In the genomic region with DNA sequence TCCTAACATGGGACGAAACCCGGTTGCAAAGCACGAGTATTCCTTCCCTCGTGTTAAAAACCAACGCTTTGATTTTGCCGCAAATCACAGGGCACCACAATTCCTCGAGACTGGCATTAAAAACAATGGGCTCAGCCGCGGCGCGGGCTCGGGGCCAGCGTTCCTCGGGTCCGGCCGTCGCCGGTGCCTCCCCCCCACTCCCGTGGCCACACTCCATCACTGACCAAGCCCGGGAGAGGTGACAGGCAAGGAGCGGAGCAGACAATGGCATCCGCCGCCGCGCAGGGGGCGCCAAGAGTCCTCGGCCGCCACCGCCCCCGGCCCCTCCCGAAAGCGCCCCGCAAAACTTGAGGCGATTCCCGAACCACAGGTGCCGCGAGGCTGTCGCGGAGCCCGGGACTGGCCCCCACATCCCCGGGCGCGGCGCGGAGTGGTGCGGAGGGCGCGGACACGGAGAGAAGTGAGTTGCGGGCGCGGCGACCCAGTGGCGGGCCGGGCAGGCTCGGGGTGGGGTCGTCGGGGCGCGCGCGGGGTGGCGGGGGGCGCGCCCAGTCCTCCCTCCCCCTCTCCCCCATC, we compare ENCODE assay signal across 8 cellular contexts. TPM values are rescaled to one million over a fixed set of nuclear protein-coding genes. Genes with fewer than 3 reads are reported as not detected.
DNase-seq lines count a peak whose midpoint lies in the region; FAIRE-seq and TF ChIP-seq lines count a peak whose summit lies in the region.

No MANE protein-coding gene starts in this region.

- no peak for TF ChIP-seq CTCF in HFF-Myc (IDR thresholded peaks at IDR 0.05; ENCODE audit: low read depth, low read length, missing control alignments)

- no peaks in the 10 kb centered on the region for H3K27me3 ChIP-seq in ectodermal cell (ENCODE audit: control insufficient read depth, insufficient read depth, low read length, poor library complexity, severe bottlenecking)

- POLR2A ChIA-PET in activated CD4-positive, alpha-beta memory T cell treated with anti-CD3 and anti-CD28 coated beads, Interleukin-2, amount 10 ng/mL, durations not matched to agents 7 days and 5 days (lab: Charles Lee) = interaction anchor here (1.1 to 2.2 kb wide), 10 partner anchors 11 to 865 kb away, joined by 3 to 33 read pairs (median 8); a partner anchor contains a TSS

- peak; percentile 89 for FAIRE-seq in GM12891 (lab: Jason Lieb, UNC)

- peak overlapping the region; percentile 74 for H3K27ac ChIP-seq in ectodermal cell (ENCODE audit: insufficient read depth, low read depth, low read length, poor library complexity, severe bottlenecking)

- H3K9me3 Mint-ChIP-seq in activated CD4-positive, alpha-beta memory T cell treated with anti-CD3 and anti-CD28 coated beads, Interleukin-2, amount 10 ng/mL, durations not matched to agents 7 days and 5 days = no peaks in the 10 kb centered on the region

- H3K27ac Mint-ChIP-seq in activated CD4-positive, alpha-beta memory T cell treated with anti-CD3 and anti-CD28 coated beads, Interleukin-2, amount 10 ng/mL, durations not matched to agents 7 days and 5 days = peak overlapping the region; percentile 58

- CTCF ChIA-PET in activated CD4-positive, alpha-beta memory T cell treated with anti-CD3 and anti-CD28 coated beads, Interleukin-2, amount 10 ng/mL, durations not matched to agents 7 days and 5 days (lab: Charles Lee) = interaction anchor here (0.9 to 1.6 kb wide), 3 partner anchors 38 to 118 kb away, joined by 3 to 7 read pairs (median 4); no protein-coding TSS in a partner anchor

- peaks cover 23% of the 10 kb centered on the region for H3K4me1 Mint-ChIP-seq in activated CD4-positive, alpha-beta memory T cell treated with anti-CD3 and anti-CD28 coated beads, Interleukin-2, amount 10 ng/mL, durations not matched to agents 7 days and 5 days

- no peaks in the 10 kb centered on the region for H3K9me3 ChIP-seq in ectodermal cell (ENCODE audit: control insufficient read depth, low read length)

- TF ChIP-seq POLR2A in GM12891 (IDR thresholded peaks at IDR 0.05; ENCODE audit: low read depth, low read length) = no peak

- H3K4me1 ChIP-seq in ectodermal cell (ENCODE audit: control insufficient read depth, insufficient read depth, low read length) = no peaks in the 10 kb centered on the region

- H3K4me3 Mint-ChIP-seq in activated CD4-positive, alpha-beta memory T cell treated with anti-CD3 and anti-CD28 coated beads, Interleukin-2, amount 10 ng/mL, durations not matched to agents 7 days and 5 days = peak overlapping the region; percentile 73

- H3K4me3 ChIP-seq in HFF-Myc (replicated peaks; ENCODE audit: low read depth, low read length) (peak overlapping the region; percentile 62), ectodermal cell (ENCODE audit: insufficient read depth, low read depth, low read length) (peak overlapping the region; percentile 66)

- DNase-seq in GM12891 (ENCODE audit: insufficient read length, low spot score) (no peak), HFF-Myc (ENCODE audit: extremely low read depth, low read depth) (no peak), NCI-H1930 (lab: John Stamatoyannopoulos, UW) (peak; percentile 2 to 40), medulla oblongata (ENCODE audit: extremely low spot score) (peak; percentile 46), NCI-H128 (lab: John Stamatoyannopoulos, UW; ENCODE audit: unreplicated experiment) (no peak)
- peak; percentile 28 for DNase-seq in activated CD4-positive, alpha-beta memory T cell treated with anti-CD3 and anti-CD28 coated beads, Interleukin-2, amount 10 ng/mL, durations not matched to agents 7 days and 5 days
- DNase-seq in stimulated activated CD8-positive, alpha-beta memory T cell treated with anti-CD3 and anti-CD28 coated beads, Interleukin-2, amount 100 ng/mL, for 48 hours (ENCODE audit: low read depth in 2 of 2) = peak; percentile 11 to 37

- H3K36me3 ChIP-seq in ectodermal cell (ENCODE audit: control insufficient read depth, insufficient read depth, low read length) = no peaks in the 10 kb centered on the region

- no peaks in the 10 kb centered on the region for H3K27me3 Mint-ChIP-seq in activated CD4-positive, alpha-beta memory T cell treated with anti-CD3 and anti-CD28 coated beads, Interleukin-2, amount 10 ng/mL, durations not matched to agents 7 days and 5 days

- 0% methylated on average over 53 to 55 of the region's 65 CpGs for WGBS in ectodermal cell, 2 experiments

- H3K36me3 Mint-ChIP-seq in activated CD4-positive, alpha-beta memory T cell treated with anti-CD3 and anti-CD28 coated beads, Interleukin-2, amount 10 ng/mL, durations not matched to agents 7 days and 5 days (ENCODE audit: low read depth) = peaks cover 19% of the 10 kb centered on the region

TF ChIP-seq in GM12891, 5 proteins besides CTCF, POLR2A, EP300 and RAD21:
- TF ChIP-seq TAF1 (IDR thresholded peaks at IDR 0.05; ENCODE audit: low read depth, low read length) (no peak), PAX5 (IDR thresholded peaks at IDR 0.05; ENCODE audit: insufficient read depth, low read length, severe bottlenecking) (no peak), SPI1 (IDR thresholded peaks at IDR 0.05; ENCODE audit: low read depth, low read length) (no peak), POU2F2 (IDR thresholded peaks at IDR 0.05; ENCODE audit: low read depth, low read length) (no peak), POLR2AphosphoS5 (IDR thresholded peaks at IDR 0.05; ENCODE audit: low read depth, low read length) (no peak)

RNA-seq across cellular contexts. Expression of a gene that starts 0.4 kb away (rescaled TPM):
- 35.3 TPM for polyA plus RNA-seq in GM12891 (2012; ENCODE audit: low read depth, missing spikeins)
- 10 to 100 TPM; 29.5 to 34.3 TPM for total RNA-seq in activated CD4-positive, alpha-beta memory T cell treated with anti-CD3 and anti-CD28 coated beads, Interleukin-2, amount 10 ng/mL, durations not matched to agents 7 days and 5 days
- 154 TPM for polyA plus RNA-seq in ectodermal cell (2013, experiment 1 of 4)
- polyA plus RNA-seq in ectodermal cell (2013, experiment 2 of 4) = 178 TPM
- polyA plus RNA-seq in ectodermal cell (2013, experiment 3 of 4) = 136 TPM
- 160 TPM for polyA plus RNA-seq in ectodermal cell (2013, experiment 4 of 4)

Comparison
In these comparisons a context has a peak if more than half of its experiments do, and no peak if none do; other contexts are left out.
1. DNase-seq: peak in NCI-H1930 (2 of 2), activated CD4-positive, alpha-beta memory T cell treated with anti-CD3 and anti-CD28 coated beads, Interleukin-2, amount 10 ng/mL, durations not matched to agents 7 days and 5 days (single experiment), medulla oblongata (single experiment) and stimulated activated CD8-positive, alpha-beta memory T cell treated with anti-CD3 and anti-CD28 coated beads, Interleukin-2, amount 100 ng/mL, for 48 hours (2 of 2); none in GM12891 (single experiment), HFF-Myc (single experiment) and NCI-H128 (single experiment).